19 cellular contexts compared by ENCODE assay signal in genomic region chr11:116263770-116264169, GRCh38.
"Had no signal": no experiment of that assay in that cellular context is flagged by ENCODE, and none has a peak within 500 bp of the region (broad histone marks: within the 10 kb centered on the region; RNA-seq: fewer than 3 reads in every experiment).

No MANE protein-coding gene starts in this region.

- H3K36me3 ChIP-seq: heart right ventricle, lower lobe of right lung, pancreas, thyroid gland had no signal

- H3K36me3 Mint-ChIP-seq: activated naive CD8-positive, alpha-beta T cell treated with anti-CD3 and anti-CD28 coated beads for 36 hours; immature natural killer cell had no signal

- H3K9me3 Mint-ChIP-seq: activated naive CD8-positive, alpha-beta T cell treated with anti-CD3 and anti-CD28 coated beads for 36 hours; activated T-cell treated with anti-CD3 and anti-CD28 coated beads, Interleukin-2, amount 50 U/mL, for 4 hours; naive thymus-derived CD4-positive, alpha-beta T cell; T-helper 2 cell treated with Interferon-gamma antibody and Interleukin-4, amounts not matched to agents 5 μg/mL and 100 μg/mL, for 36 hours had no signal

- H3K4me3 Mint-ChIP-seq: activated naive CD8-positive, alpha-beta T cell treated with anti-CD3 and anti-CD28 coated beads for 36 hours; activated T-cell treated with anti-CD3 and anti-CD28 coated beads, Interleukin-2, amount 50 U/mL, for 4 hours; immature natural killer cell; naive thymus-derived CD4-positive, alpha-beta T cell; T-helper 2 cell treated with Interferon-gamma antibody and Interleukin-4, amounts not matched to agents 5 μg/mL and 100 μg/mL, for 36 hours had no signal

- ATAC-seq: activated T-cell treated with anti-CD3 and anti-CD28 coated beads, Interleukin-2, amount 50 U/mL, for 4 hours; heart right ventricle; left lobe of liver; lower lobe of right lung; naive thymus-derived CD4-positive, alpha-beta T cell; pancreas; right cardiac atrium; stimulated activated naive CD8-positive, alpha-beta T cell treated with anti-CD3 and anti-CD28 coated beads, Interleukin-15, Interleukin-2, amounts not matched to agents 100 U/mL and 50 U/mL, for 24 hours had no signal

- H3K4me1 ChIP-seq: lower lobe of right lung, pancreas, thyroid gland had no signal

- H3K27ac Mint-ChIP-seq: activated naive CD8-positive, alpha-beta T cell treated with anti-CD3 and anti-CD28 coated beads for 36 hours; immature natural killer cell; naive thymus-derived CD4-positive, alpha-beta T cell; T-helper 2 cell treated with Interferon-gamma antibody and Interleukin-4, amounts not matched to agents 5 μg/mL and 100 μg/mL, for 36 hours had no signal

- H3K27me3 ChIP-seq: thyroid gland had no signal

- H3K4me3 ChIP-seq: heart right ventricle, lower lobe of right lung, pancreas, thyroid gland had no signal

- H3K9me3 ChIP-seq: heart right ventricle, lower lobe of right lung, pancreas, thyroid gland had no signal

- DNase-seq: activated CD4-positive, alpha-beta T cell treated with anti-CD3 and anti-CD28 coated beads, Interleukin-2, amount 50 U/mL, for 48 hours; activated CD8-positive, alpha-beta memory T cell treated with anti-CD3 and anti-CD28 coated beads, Interleukin-2, amount 50 U/mL, for 48 hours; activated naive CD4-positive, alpha-beta T cell treated with Interleukin-2 at 50 U/mL for 16 hours; activated naive CD8-positive, alpha-beta T cell treated with anti-CD3 and anti-CD28 coated beads for 36 hours; activated T-cell treated with anti-CD3 and anti-CD28 coated beads, Interleukin-2, amount 50 U/mL, for 4 hours; cortex of kidney; heart right ventricle; immature natural killer cell; lower lobe of right lung; naive thymus-derived CD4-positive, alpha-beta T cell; pancreas; right cardiac atrium; stimulated activated CD4-positive, alpha-beta T cell treated with anti-CD3 and anti-CD28 coated beads, Interleukin-12 subunit alpha, Interleukin-12 subunit beta, amount 100 ng/mL, for 4 hours; stimulated activated CD4-positive, alpha-beta T cell treated with anti-CD3 and anti-CD28 coated beads, Interleukin-4, amount 100 ng/mL, for 4 hours; stimulated activated naive CD8-positive, alpha-beta T cell treated with anti-CD3 and anti-CD28 coated beads, Interleukin-15, Interleukin-2, amounts not matched to agents 100 U/mL and 50 U/mL, for 24 hours; thyroid gland had no signal

- H3K4me1 Mint-ChIP-seq: activated naive CD8-positive, alpha-beta T cell treated with anti-CD3 and anti-CD28 coated beads for 36 hours; immature natural killer cell; naive thymus-derived CD4-positive, alpha-beta T cell had no signal

- H3K27ac ChIP-seq: epithelial cell of prostate, heart right ventricle, lower lobe of right lung, pancreas, thyroid gland had no signal
